In the genomic region with DNA sequence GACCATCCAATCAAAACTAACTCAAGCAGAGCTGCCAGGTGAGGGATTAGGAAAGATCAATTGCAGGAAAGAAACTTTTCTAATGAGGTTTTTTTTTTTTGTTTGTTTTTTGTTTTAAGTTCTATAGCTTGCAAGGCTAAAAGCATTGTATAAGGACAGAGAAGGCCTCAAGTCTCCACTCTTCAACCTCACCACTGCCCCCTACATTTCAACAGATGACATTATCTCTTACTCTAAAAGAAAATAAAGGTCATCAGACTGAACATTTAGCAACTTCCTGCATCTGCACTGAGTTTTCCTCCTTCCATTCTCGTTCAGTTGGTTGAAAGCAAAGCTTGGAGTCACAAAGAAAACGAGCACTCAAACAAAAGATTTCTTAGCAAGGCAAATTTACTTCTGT, we compare ENCODE assay signal across 11 cellular contexts. TPM values are rescaled to one million over a fixed set of nuclear protein-coding genes. Genes with fewer than 3 reads are reported as not detected.
A peak's percentile ranks its signal among the peaks of the same experiment; 100 is the strongest.
DNase-seq lines count a peak whose midpoint lies in the region; FAIRE-seq and TF ChIP-seq lines count a peak whose summit lies in the region.
"Had no signal": no experiment of that assay in that cellular context is flagged by ENCODE, and none has a peak within 500 bp of the region (broad histone marks: within the 10 kb centered on the region; RNA-seq: fewer than 3 reads in every experiment).

No MANE protein-coding gene starts in this region.

- no peak for TF ChIP-seq CTCF in foreskin fibroblast (IDR thresholded peaks at IDR 0.05; ENCODE audit: low read depth, low read length)

- no peak overlapping the region for H3K4me3 ChIP-seq in foreskin fibroblast (ENCODE audit: low read depth in 1 of 2, low read length in 2 of 2)

- FAIRE-seq in RCC 7860 (lab: Jason Lieb, UNC) = no peak

- DNase-seq in CMK (ENCODE audit: low read depth) (peak; percentile 1), H4 (ENCODE audit: low spot score) (peak; percentile 24), RCC 7860 (ENCODE audit: low spot score) (peak; percentile 27), foreskin fibroblast (peak; percentile 4 to 25), DMS79 (lab: John Stamatoyannopoulos, UW) (no peak), NCI-H2081 treated with DMSO at 0.1 percent for 48 hours (lab: John Stamatoyannopoulos, UW) (no peak), NCI-H187 treated with DMSO at 0.1 percent for 48 hours (lab: John Stamatoyannopoulos, UW) (no peak), HK-2 (ENCODE audit: unreplicated experiment) (no peak)
- DNase-seq: activated T-cell treated with anti-CD3 and anti-CD28 coated beads, Interleukin-2, amount 50 U/mL, for 48 hours; NCI-H1092; right cardiac atrium had no signal

RNA-seq across cellular contexts. Expression of a gene that starts 45.2 kb away (rescaled TPM):
- 45.4 and 54.3 TPM in 2 replicates for total RNA-seq in H4 (2014; rRNA removed; shearing (Covaris generic))

Comparison
In these comparisons a context has a peak if more than half of its experiments do, and no peak if none do; other contexts are left out.
1. DNase-seq: peak in CMK (single experiment), H4 (single experiment), RCC 7860 (single experiment) and foreskin fibroblast (2 of 2); none in DMS79 (single experiment), NCI-H2081 treated with DMSO at 0.1 percent for 48 hours (single experiment), NCI-H187 treated with DMSO at 0.1 percent for 48 hours (single experiment) and HK-2 (single experiment).